ENCODE assay signal across 19 cellular contexts in the genomic region with DNA sequence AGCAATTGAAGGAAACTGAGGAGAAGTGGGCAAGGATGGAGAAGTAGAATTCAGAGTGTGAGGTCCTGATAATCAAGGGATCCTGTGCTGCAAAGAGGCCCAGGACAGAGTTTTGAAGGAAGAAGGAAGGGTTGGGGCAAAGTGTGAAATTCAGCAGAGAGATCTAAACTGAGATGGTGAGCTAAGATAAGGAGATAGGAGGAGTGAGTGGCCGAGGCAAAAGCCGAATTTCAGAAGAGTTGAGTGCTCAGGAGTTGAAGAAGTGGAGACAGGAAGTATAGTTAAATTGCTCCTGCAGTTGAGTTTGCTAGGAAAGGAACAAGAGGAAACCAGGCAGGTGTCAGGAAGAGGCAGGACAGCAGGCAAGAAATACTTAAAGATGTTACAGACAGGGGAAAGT.
"Had no signal": no experiment of that assay in that cellular context is flagged by ENCODE, and none has a peak within 500 bp of the region (broad histone marks: within the 10 kb centered on the region; RNA-seq: fewer than 3 reads in every experiment).

No MANE protein-coding gene starts in this region.

- H3K27ac Mint-ChIP-seq: activated CD4-positive, alpha-beta T cell treated with anti-CD3 and anti-CD28 coated beads, Interleukin-2, amount 10 ng/mL, durations not matched to agents 24 days and 14 days; activated T-helper 17 cell treated with anti-CD3 and anti-CD28 coated beads, Interleukin-2, amount 50 U/mL, for 72 hours; nephron progenitor cell; progenitor cell of endocrine pancreas; WTC11 had no signal

- H3K36me3 ChIP-seq: cardiac muscle cell, transverse colon had no signal

- DNase-seq: activated CD4-positive, alpha-beta T cell treated with anti-CD3 and anti-CD28 coated beads, Interleukin-2, amount 10 ng/mL, durations not matched to agents 24 days and 14 days; activated CD8-positive, alpha-beta memory T cell treated with anti-CD3 and anti-CD28 coated beads for 24 hours; activated naive CD4-positive, alpha-beta T cell treated with Interleukin-2 at 50 U/mL for 16 hours; dorsolateral prefrontal cortex; hippocampal formation; nephron progenitor cell; right cardiac atrium; stimulated activated CD4-positive, alpha-beta T cell treated with anti-CD3 and anti-CD28 coated beads, Interleukin-4, amount 100 ng/mL, for 24 hours; stimulated activated naive CD4-positive, alpha-beta T cell treated with Interleukin-2 at 50 U/mL for 16 hours; T-cell; transverse colon had no signal

- H3K27me3 ChIP-seq: cardiac muscle cell had no signal

- H3K27ac ChIP-seq: cardiac muscle cell, dorsolateral prefrontal cortex, SK-N-MC, skin epidermis, transverse colon had no signal

- H3K9me3 Mint-ChIP-seq: activated CD4-positive, alpha-beta T cell treated with anti-CD3 and anti-CD28 coated beads, Interleukin-2, amount 10 ng/mL, durations not matched to agents 24 days and 14 days; activated T-helper 17 cell treated with anti-CD3 and anti-CD28 coated beads, Interleukin-2, amount 50 U/mL, for 72 hours; nephron progenitor cell; T-cell; WTC11 had no signal

- H3K9me3 ChIP-seq: transverse colon had no signal

- ATAC-seq: activated T-helper 17 cell treated with anti-CD3 and anti-CD28 coated beads, Interleukin-2, amount 50 U/mL, for 72 hours; esophagus mucosa; right cardiac atrium; T-cell; WTC11 had no signal

- H3K4me3 Mint-ChIP-seq: activated CD4-positive, alpha-beta T cell treated with anti-CD3 and anti-CD28 coated beads, Interleukin-2, amount 10 ng/mL, durations not matched to agents 24 days and 14 days; activated T-helper 17 cell treated with anti-CD3 and anti-CD28 coated beads, Interleukin-2, amount 50 U/mL, for 72 hours; nephron progenitor cell; T-cell; WTC11 had no signal

- H3K4me3 ChIP-seq: cardiac muscle cell, dorsolateral prefrontal cortex, SK-N-MC, skin epidermis, transverse colon had no signal

- H3K36me3 Mint-ChIP-seq: T-cell, WTC11 had no signal

- FAIRE-seq: endometrium had no signal
